8 cellular contexts compared by ENCODE assay signal in the genomic region with DNA sequence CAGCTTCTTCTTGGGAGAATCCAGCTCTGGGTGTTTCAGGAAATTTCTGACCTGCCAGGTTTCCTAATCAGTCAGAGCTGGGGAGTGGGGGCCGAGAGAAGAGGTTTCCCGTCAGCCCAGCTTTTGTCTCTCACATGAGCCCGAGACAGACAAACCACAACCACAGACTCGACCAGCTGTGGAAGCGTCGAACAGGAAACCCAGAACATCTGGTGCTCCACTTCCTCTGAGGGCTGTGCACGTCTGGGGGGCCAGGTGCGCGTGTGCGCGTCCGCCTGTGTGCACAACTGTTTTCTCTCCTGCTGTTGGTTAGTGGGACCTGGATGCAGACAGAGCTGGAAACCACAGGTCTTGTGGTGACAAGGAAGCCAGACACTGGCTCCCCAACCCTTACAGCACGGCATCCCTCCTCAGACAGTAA.
A peak's percentile ranks its signal among the peaks of the same experiment; 100 is the strongest.
DNase-seq lines count a peak whose midpoint lies in the region; ATAC-seq, FAIRE-seq and TF ChIP-seq lines count a peak whose summit lies in the region.

No MANE protein-coding gene starts in this region.

- DNase-seq in GM12891 (ENCODE audit: insufficient read length, low spot score): peak; percentile 71
- peak; percentile 73 for DNase-seq in NK-92 treated with Interleukin-12 subunit alpha and Interleukin-12 subunit beta, amount 100 ng/mL, for 24 hours (lab: John Stamatoyannopoulos, UW)
- peak; percentile 54 for DNase-seq in activated T-cell treated with anti-CD3 and anti-CD28 coated beads, Interleukin-2, amount 50 U/mL, for 4 hours
- peak; percentile 44 for DNase-seq in stimulated activated CD4-positive, alpha-beta T cell treated with anti-CD3 and anti-CD28 coated beads, Interleukin-12 subunit alpha, Interleukin-12 subunit beta, amount 100 ng/mL, for 4 hours
- DNase-seq in cerebellum (ENCODE audit: low spot score): no peak
- DNase-seq in prostate gland (ENCODE audit: low spot score): no peak
- no peak for DNase-seq in dorsolateral prefrontal cortex

- no peaks in the 10 kb centered on the region for H3K27me3 Mint-ChIP-seq in activated T-cell treated with anti-CD3 and anti-CD28 coated beads, Interleukin-2, amount 50 U/mL, for 4 hours (ENCODE audit: low read depth)

- H3K4me1 ChIP-seq in prostate gland (replicated peaks): peaks cover 5% of the 10 kb centered on the region

- H3K4me3 ChIP-seq in prostate gland (no peak overlapping the region), dorsolateral prefrontal cortex (no peak overlapping the region)

- H3K27ac ChIP-seq in prostate gland (no peak overlapping the region), dorsolateral prefrontal cortex (peak overlapping the region in 12 of 59 donors; percentile 8 to 61 (median 36))

- H3K36me3 ChIP-seq in prostate gland: no peaks in the 10 kb centered on the region

- H3K27me3 ChIP-seq in prostate gland (replicated peaks; ENCODE audit: insufficient read depth) (no peaks in the 10 kb centered on the region), dorsolateral prefrontal cortex (no peaks in the 10 kb centered on the region)

- H3K36me3 Mint-ChIP-seq in activated T-cell treated with anti-CD3 and anti-CD28 coated beads, Interleukin-2, amount 50 U/mL, for 4 hours (ENCODE audit: insufficient read depth): no peaks in the 10 kb centered on the region

- peak; percentile 59 for ATAC-seq in HG02623 (IDR thresholded peaks at IDR 0.05; ENCODE audit: unreplicated experiment)
- peak; percentile 49 to 50 for ATAC-seq in activated T-cell treated with anti-CD3 and anti-CD28 coated beads, Interleukin-2, amount 50 U/mL, for 4 hours

- H3K4me3 Mint-ChIP-seq in activated T-cell treated with anti-CD3 and anti-CD28 coated beads, Interleukin-2, amount 50 U/mL, for 4 hours: peak overlapping the region; percentile 63

- intact Hi-C loops in prostate gland (cut with DNase I) (loop anchor here (5.0 kb wide), 1 partner anchor 49 kb away; no protein-coding TSS in a partner anchor), dorsolateral prefrontal cortex (cut with DNase I) (no loop called here)

- H3K9me3 Mint-ChIP-seq in activated T-cell treated with anti-CD3 and anti-CD28 coated beads, Interleukin-2, amount 50 U/mL, for 4 hours: no peaks in the 10 kb centered on the region

- no peak for TF ChIP-seq POLR2A in GM12891 (IDR thresholded peaks at IDR 0.05; ENCODE audit: low read depth, low read length)
- TF ChIP-seq POLR2A in prostate gland (IDR thresholded peaks at IDR 0.05): no peak

- WGBS in prostate gland: 72% methylated on average over 13 of the region's 13 CpGs

- H3K9me3 ChIP-seq in prostate gland: no peaks in the 10 kb centered on the region

- peak; percentile 97 for FAIRE-seq in GM12891 (lab: Jason Lieb, UNC)

- no peak for TF ChIP-seq CTCF in prostate gland (IDR thresholded peaks at IDR 0.05)
- TF ChIP-seq CTCF in dorsolateral prefrontal cortex (IDR thresholded peaks at IDR 0.05 in 54 of 56, conservative IDR thresholded peaks at IDR 0.05 in 2 of 56; ENCODE audit: low read depth in 1 of 56, partially characterized antibody in 56 of 56): no peak

- peaks cover 66% of the 10 kb centered on the region for H3K4me1 Mint-ChIP-seq in activated T-cell treated with anti-CD3 and anti-CD28 coated beads, Interleukin-2, amount 50 U/mL, for 4 hours (ENCODE audit: low read depth)

TF ChIP-seq in GM12891, 5 proteins besides CTCF, POLR2A, EP300 and RAD21:
- TF ChIP-seq POU2F2 (IDR thresholded peaks at IDR 0.05; ENCODE audit: low read depth, low read length) (peak; percentile 84), PAX5 (IDR thresholded peaks at IDR 0.05; ENCODE audit: insufficient read depth, low read length, severe bottlenecking) (no peak), POLR2AphosphoS5 (IDR thresholded peaks at IDR 0.05; ENCODE audit: low read depth, low read length) (peak; percentile 79; the same call in 1 of the 2 replicates), SPI1 (IDR thresholded peaks at IDR 0.05; ENCODE audit: low read depth, low read length) (peak; percentile 89), TAF1 (IDR thresholded peaks at IDR 0.05; ENCODE audit: low read depth, low read length) (no peak)
TF ChIP-seq in GM12891: peak in this region for 3.

Comparison
In these comparisons a context has a peak if more than half of its experiments do, and no peak if none do; other contexts are left out.
1. DNase-seq: peak in GM12891 (single experiment), NK-92 treated with Interleukin-12 subunit alpha and Interleukin-12 subunit beta, amount 100 ng/mL, for 24 hours (single experiment), activated T-cell treated with anti-CD3 and anti-CD28 coated beads, Interleukin-2, amount 50 U/mL, for 4 hours (single experiment) and stimulated activated CD4-positive, alpha-beta T cell treated with anti-CD3 and anti-CD28 coated beads, Interleukin-12 subunit alpha, Interleukin-12 subunit beta, amount 100 ng/mL, for 4 hours (single experiment); none in cerebellum (single experiment), prostate gland (single experiment) and dorsolateral prefrontal cortex (0 of 10).